ENCODE assay signal across 1 cellular context in the genomic region with DNA sequence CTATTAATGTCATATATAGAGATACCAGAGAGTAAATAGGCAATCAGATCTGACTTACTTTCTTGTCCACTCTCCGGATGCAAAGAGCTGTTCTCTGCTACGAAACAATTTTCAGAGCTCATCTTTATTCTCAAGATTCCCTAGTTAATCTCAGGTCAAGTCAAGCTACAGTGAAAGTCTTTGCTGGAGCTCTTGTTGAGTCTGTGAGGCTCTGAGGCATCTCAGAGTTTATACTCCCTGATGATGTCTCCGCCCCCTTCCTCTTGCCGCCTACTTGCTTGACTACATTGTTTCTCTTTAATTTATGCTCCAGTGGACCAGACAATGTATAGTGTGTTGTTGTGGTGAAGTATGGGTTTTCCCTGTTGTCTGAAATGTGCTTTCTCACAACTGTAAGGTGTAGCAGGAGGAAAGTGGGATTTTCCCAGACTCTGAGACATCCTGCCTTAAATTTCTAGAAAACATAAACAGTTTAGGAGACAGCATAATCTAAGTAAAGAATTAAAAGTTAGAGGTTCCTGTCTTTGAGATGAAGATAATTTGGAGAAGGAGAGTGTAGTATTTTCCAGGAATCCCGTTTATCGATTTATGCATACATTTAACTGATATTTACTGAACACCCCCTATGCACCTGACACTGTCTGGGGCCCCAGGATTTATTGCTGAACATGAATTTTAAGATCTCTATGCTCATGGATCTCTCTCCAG.
TF ChIP-seq lines count a peak whose summit lies in the region.

A gene (minus strand): TSS at position 203 of the 708 bp plus-strand sequence. CDS start 81 bp downstream, at position 122.

TF ChIP-seq in K562, 482 proteins besides CTCF, POLR2A, EP300 and RAD21 (continued from another document and continues in another):
- TF ChIP-seq, protein P1, sequence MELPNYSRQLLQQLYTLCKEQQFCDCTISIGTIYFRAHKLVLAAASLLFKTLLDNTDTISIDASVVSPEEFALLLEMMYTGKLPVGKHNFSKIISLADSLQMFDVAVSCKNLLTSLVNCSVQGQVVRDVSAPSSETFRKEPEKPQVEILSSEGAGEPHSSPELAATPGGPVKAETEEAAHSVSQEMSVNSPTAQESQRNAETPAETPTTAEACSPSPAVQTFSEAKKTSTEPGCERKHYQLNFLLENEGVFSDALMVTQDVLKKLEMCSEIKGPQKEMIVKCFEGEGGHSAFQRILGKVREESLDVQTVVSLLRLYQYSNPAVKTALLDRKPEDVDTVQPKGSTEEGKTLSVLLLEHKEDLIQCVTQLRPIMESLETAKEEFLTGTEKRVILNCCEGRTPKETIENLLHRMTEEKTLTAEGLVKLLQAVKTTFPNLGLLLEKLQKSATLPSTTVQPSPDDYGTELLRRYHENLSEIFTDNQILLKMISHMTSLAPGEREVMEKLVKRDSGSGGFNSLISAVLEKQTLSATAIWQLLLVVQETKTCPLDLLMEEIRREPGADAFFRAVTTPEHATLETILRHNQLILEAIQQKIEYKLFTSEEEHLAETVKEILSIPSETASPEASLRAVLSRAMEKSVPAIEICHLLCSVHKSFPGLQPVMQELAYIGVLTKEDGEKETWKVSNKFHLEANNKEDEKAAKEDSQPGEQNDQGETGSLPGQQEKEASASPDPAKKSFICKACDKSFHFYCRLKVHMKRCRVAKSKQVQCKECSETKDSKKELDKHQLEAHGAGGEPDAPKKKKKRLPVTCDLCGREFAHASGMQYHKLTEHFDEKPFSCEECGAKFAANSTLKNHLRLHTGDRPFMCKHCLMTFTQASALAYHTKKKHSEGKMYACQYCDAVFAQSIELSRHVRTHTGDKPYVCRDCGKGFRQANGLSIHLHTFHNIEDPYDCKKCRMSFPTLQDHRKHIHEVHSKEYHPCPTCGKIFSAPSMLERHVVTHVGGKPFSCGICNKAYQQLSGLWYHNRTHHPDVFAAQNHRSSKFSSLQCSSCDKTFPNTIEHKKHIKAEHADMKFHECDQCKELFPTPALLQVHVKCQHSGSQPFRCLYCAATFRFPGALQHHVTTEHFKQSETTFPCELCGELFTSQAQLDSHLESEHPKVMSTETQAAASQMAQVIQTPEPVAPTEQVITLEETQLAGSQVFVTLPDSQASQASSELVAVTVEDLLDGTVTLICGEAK (IDR thresholded peaks at IDR 0.05), result 0 out of 2 replicates have a peak, but pooled peaks have one; percentile 16
- TF ChIP-seq, protein P1 (CRISPR knock-in tag; IDR thresholded peaks at IDR 0.05), result no peak
- TF ChIP-seq, protein P2, sequence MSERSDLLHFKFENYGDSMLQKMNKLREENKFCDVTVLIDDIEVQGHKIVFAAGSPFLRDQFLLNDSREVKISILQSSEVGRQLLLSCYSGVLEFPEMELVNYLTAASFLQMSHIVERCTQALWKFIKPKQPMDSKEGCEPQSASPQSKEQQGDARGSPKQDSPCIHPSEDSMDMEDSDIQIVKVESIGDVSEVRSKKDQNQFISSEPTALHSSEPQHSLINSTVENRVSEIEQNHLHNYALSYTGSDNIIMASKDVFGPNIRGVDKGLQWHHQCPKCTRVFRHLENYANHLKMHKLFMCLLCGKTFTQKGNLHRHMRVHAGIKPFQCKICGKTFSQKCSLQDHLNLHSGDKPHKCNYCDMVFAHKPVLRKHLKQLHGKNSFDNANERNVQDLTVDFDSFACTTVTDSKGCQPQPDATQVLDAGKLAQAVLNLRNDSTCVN (CRISPR knock-in tag; IDR thresholded peaks at IDR 0.05), result no peak
- TF ChIP-seq CEBPB (tag; IDR thresholded peaks at IDR 0.05) (no peak), RBM34 (IDR thresholded peaks at IDR 0.05; ENCODE audit: borderline replicate concordance, insufficient read depth, low read length) (no peak), BRD9 (IDR thresholded peaks at IDR 0.05; ENCODE audit: low read depth, partially characterized antibody) (peak; percentile 29), JUNB (CRISPR knock-in tag; conservative IDR thresholded peaks at IDR 0.05) (no peak), TFAM (CRISPR knock-in tag; conservative IDR thresholded peaks at IDR 0.05) (no peak), JUN (IDR thresholded peaks at IDR 0.05; ENCODE audit: borderline replicate concordance, low read depth, low read length) (no peak), JUN (CRISPR knock-in tag; IDR thresholded peaks at IDR 0.05; ENCODE audit: borderline replicate concordance) (no peak), IFI16 (CRISPR knock-in tag; IDR thresholded peaks at IDR 0.05) (no peak), DDX20 (tag; IDR thresholded peaks at IDR 0.05; ENCODE audit: low read depth) (no peak), ELF1 (tag; IDR thresholded peaks at IDR 0.05) (no peak), GABPB1 (CRISPR knock-in tag; IDR thresholded peaks at IDR 0.05) (no peak), BDP1 (IDR thresholded peaks at IDR 0.05; ENCODE audit: insufficient read depth, insufficient read length) (no peak), ZSCAN29 (IDR thresholded peaks at IDR 0.05) (no peak), E2F3 (CRISPR knock-in tag; IDR thresholded peaks at IDR 0.05) (no peak), ZNF41 (CRISPR knock-in tag; conservative IDR thresholded peaks at IDR 0.05) (no peak), MEF2A (IDR thresholded peaks at IDR 0.05; ENCODE audit: control insufficient read depth, low read depth, low read length) (no peak), NCOA4 (IDR thresholded peaks at IDR 0.05; ENCODE audit: partially characterized antibody) (no peak), STAT5A (IDR thresholded peaks at IDR 0.05; ENCODE audit: borderline replicate concordance, low read length) (no peak), ZNF384 (IDR thresholded peaks at IDR 0.05; ENCODE audit: low read depth, low read length) (no peak), ZNF174 (CRISPR knock-in tag; IDR thresholded peaks at IDR 0.05) (no peak), POLR2B (IDR thresholded peaks at IDR 0.05; ENCODE audit: low read depth, partially characterized antibody) (peak; percentile 97), MAZ (CRISPR knock-in tag; conservative IDR thresholded peaks at IDR 0.05 in 1 of 2, IDR thresholded peaks at IDR 0.05 in 1 of 2) (peak in 1 of 2 experiments; percentile 58; a peak in 3 of 4 replicates), ZNF316 (IDR thresholded peaks at IDR 0.05) (peak; percentile 25; the same call in 1 of the 2 replicates), PCBP2 (IDR thresholded peaks at IDR 0.05; ENCODE audit: low read depth, low read length, poor library complexity, severe bottlenecking) (no peak), RCOR1 (IDR thresholded peaks at IDR 0.05; ENCODE audit: borderline replicate concordance in 1 of 2, low read depth in 2 of 2, low read length in 2 of 2) (peak in 1 of 2 experiments; percentile 71; a peak in 2 of 4 replicates), SIN3A (IDR thresholded peaks at IDR 0.05; ENCODE audit: borderline replicate concordance in 2 of 2, control insufficient read depth in 1 of 2, low read depth in 2 of 2, low read length in 2 of 2) (peak in 1 of 2 experiments; percentile 49; a peak in 1 of 4 replicates), GABPB2 (CRISPR knock-in tag; conservative IDR thresholded peaks at IDR 0.05) (no peak), ERF (CRISPR knock-in tag; IDR thresholded peaks at IDR 0.05) (no peak)
- TF ChIP-seq, protein P3, sequence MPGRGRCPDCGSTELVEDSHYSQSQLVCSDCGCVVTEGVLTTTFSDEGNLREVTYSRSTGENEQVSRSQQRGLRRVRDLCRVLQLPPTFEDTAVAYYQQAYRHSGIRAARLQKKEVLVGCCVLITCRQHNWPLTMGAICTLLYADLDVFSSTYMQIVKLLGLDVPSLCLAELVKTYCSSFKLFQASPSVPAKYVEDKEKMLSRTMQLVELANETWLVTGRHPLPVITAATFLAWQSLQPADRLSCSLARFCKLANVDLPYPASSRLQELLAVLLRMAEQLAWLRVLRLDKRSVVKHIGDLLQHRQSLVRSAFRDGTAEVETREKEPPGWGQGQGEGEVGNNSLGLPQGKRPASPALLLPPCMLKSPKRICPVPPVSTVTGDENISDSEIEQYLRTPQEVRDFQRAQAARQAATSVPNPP (IDR thresholded peaks at IDR 0.05; ENCODE audit: borderline replicate concordance, insufficient read depth, insufficient read length), result no peak
- TF ChIP-seq, protein P4, sequence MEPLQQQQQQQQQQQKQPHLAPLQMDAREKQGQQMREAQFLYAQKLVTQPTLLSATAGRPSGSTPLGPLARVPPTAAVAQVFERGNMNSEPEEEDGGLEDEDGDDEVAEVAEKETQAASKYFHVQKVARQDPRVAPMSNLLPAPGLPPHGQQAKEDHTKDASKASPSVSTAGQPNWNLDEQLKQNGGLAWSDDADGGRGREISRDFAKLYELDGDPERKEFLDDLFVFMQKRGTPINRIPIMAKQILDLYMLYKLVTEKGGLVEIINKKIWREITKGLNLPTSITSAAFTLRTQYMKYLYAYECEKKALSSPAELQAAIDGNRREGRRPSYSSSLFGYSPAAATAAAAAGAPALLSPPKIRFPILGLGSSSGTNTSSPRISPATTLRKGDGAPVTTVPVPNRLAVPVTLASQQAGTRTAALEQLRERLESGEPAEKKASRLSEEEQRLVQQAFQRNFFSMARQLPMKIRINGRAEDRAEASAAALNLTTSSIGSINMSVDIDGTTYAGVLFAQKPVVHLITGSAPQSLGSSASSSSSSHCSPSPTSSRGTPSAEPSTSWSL (CRISPR knock-in tag; IDR thresholded peaks at IDR 0.05; ENCODE audit: borderline replicate concordance), result no peak
- TF ChIP-seq, protein P5, sequence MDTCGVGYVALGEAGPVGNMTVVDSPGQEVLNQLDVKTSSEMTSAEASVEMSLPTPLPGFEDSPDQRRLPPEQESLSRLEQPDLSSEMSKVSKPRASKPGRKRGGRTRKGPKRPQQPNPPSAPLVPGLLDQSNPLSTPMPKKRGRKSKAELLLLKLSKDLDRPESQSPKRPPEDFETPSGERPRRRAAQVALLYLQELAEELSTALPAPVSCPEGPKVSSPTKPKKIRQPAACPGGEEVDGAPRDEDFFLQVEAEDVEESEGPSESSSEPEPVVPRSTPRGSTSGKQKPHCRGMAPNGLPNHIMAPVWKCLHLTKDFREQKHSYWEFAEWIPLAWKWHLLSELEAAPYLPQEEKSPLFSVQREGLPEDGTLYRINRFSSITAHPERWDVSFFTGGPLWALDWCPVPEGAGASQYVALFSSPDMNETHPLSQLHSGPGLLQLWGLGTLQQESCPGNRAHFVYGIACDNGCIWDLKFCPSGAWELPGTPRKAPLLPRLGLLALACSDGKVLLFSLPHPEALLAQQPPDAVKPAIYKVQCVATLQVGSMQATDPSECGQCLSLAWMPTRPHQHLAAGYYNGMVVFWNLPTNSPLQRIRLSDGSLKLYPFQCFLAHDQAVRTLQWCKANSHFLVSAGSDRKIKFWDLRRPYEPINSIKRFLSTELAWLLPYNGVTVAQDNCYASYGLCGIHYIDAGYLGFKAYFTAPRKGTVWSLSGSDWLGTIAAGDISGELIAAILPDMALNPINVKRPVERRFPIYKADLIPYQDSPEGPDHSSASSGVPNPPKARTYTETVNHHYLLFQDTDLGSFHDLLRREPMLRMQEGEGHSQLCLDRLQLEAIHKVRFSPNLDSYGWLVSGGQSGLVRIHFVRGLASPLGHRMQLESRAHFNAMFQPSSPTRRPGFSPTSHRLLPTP (IDR thresholded peaks at IDR 0.05; ENCODE audit: borderline replicate concordance, extremely low read depth, insufficient read length), result no peak
- TF ChIP-seq, protein P6, sequence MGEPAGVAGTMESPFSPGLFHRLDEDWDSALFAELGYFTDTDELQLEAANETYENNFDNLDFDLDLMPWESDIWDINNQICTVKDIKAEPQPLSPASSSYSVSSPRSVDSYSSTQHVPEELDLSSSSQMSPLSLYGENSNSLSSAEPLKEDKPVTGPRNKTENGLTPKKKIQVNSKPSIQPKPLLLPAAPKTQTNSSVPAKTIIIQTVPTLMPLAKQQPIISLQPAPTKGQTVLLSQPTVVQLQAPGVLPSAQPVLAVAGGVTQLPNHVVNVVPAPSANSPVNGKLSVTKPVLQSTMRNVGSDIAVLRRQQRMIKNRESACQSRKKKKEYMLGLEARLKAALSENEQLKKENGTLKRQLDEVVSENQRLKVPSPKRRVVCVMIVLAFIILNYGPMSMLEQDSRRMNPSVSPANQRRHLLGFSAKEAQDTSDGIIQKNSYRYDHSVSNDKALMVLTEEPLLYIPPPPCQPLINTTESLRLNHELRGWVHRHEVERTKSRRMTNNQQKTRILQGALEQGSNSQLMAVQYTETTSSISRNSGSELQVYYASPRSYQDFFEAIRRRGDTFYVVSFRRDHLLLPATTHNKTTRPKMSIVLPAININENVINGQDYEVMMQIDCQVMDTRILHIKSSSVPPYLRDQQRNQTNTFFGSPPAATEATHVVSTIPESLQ (CRISPR knock-in tag; IDR thresholded peaks at IDR 0.05), result no peak
- TF ChIP-seq, protein P7, sequence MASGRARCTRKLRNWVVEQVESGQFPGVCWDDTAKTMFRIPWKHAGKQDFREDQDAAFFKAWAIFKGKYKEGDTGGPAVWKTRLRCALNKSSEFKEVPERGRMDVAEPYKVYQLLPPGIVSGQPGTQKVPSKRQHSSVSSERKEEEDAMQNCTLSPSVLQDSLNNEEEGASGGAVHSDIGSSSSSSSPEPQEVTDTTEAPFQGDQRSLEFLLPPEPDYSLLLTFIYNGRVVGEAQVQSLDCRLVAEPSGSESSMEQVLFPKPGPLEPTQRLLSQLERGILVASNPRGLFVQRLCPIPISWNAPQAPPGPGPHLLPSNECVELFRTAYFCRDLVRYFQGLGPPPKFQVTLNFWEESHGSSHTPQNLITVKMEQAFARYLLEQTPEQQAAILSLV (tag; IDR thresholded peaks at IDR 0.05), result no peak
